ENCODE assay signal across 8 cellular contexts in the genomic region with DNA sequence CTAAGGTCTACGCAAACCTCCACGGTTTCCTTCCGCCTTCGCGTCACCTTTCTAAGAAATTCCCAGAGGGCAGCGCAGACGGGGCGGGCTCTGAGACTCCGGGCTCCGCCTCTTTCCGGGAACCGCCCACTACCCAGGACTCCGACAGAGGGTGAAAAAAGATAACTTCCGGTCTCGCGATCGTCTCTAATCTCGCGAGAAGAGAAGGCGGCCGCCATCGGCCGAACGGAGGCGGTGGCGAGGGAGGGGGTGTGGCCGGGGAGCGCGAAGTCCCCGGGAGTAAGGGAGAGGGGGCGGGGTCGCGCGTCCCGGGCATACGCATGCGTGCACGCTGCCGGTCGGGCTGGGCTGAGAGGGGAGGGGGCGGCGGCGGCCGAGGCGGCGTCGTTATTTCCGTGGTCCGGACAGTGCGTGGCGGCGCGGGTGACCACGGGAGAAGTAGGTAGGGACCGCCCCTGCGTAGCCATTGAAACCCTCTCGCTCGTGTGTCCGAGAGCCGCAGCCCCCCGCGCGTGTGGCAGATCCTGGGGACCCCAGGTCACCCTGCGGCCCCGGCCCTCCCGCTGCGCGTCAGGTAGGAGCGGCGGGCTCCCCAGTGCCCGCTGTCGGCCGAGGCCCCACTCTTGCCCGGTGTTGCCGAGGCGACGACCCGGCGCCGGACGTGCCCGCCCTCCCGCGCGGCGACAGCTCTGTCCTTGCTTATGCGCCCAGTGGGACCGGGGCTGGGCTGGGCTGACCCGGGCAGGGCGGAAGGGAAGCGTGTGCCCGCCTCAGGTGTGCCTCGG.
DNase-seq lines count a peak whose midpoint lies in the region; ATAC-seq and FAIRE-seq lines count a peak whose summit lies in the region.

A gene (plus strand): TSS at position 315 of the 785 bp plus-strand sequence. CDS start 1,014 bp downstream, outside the sequence.

- H3K27ac ChIP-seq in cingulate gyrus (ENCODE audit: low read depth, low read length) = peak within 1 kb of the TSS; percentile 86

- peak; percentile 80 for ATAC-seq in HG03457 (IDR thresholded peaks at IDR 0.05; ENCODE audit: unreplicated experiment)

- peak; percentile 97 for DNase-seq in Ammon's horn (ENCODE audit: low spot score)
- DNase-seq in GM19239 (ENCODE audit: insufficient read length, low spot score) = peak; percentile 78
- DNase-seq in NCI-H524 treated with DMSO at 0.1 percent for 48 hours (lab: John Stamatoyannopoulos, UW) = peak; percentile 64
- DNase-seq in activated CD4-positive, alpha-beta T cell treated with anti-CD3 and anti-CD28 coated beads for 4 hours = peak; percentile 98 to 99
- peak; percentile 96 for DNase-seq in kidney glomerular epithelial cell (lab: John Stamatoyannopoulos, UW)
- DNase-seq in stimulated activated CD4-positive, alpha-beta T cell treated with anti-CD3 and anti-CD28 coated beads, Interleukin-1b, Interleukin-23, amount 100 ng/mL, for 1 hour (ENCODE audit: low read depth in 2 of 2) = peak; percentile 98

- peak; percentile 98 for FAIRE-seq in GM19239 (lab: Jason Lieb, UNC)

Comparison
In these comparisons a context has a peak if more than half of its experiments do, and no peak if none do; other contexts are left out.
1. Peak in every context shown above with its lines: DNase-seq, ATAC-seq and H3K27ac ChIP-seq.